ENCODE assay signal across 15 cellular contexts in the genomic region with DNA sequence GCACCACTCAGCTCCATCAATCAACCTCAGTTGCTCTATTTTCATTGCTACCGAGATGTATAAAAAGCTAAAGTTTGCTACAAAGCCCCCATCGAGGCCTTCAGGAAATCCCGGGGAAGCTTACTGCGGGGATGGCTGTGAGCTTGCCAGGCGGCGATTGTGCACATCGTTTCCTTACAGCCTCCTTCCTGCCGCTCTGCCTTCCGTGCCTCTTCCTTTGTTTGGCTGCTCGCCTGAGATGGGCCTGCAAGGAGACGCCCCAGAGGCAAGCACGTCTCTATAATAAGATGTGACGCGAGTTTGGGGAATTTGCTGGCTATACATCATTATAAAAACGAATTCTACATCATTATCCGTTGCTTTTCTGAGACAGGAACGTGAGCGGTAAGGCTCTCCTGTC. TPM values are rescaled to one million over a fixed set of nuclear protein-coding genes. Genes with fewer than 3 reads are reported as not detected.
"Had no signal": no experiment of that assay in that cellular context is flagged by ENCODE, and none has a peak within 500 bp of the region (broad histone marks: within the 10 kb centered on the region; RNA-seq: fewer than 3 reads in every experiment).

No MANE protein-coding gene starts in this region.

- H3K36me3 ChIP-seq: esophagus muscularis mucosa, suprapubic skin had no signal

- DNase-seq: activated CD4-positive, alpha-beta T cell treated with anti-CD3 and anti-CD28 coated beads, Interleukin-2, amount 50 U/mL, for 48 hours; activated CD8-positive, alpha-beta memory T cell treated with anti-CD3 and anti-CD28 coated beads, Interleukin-2, amount 10 ng/mL, durations not matched to agents 7 days and 5 days; activated naive CD4-positive, alpha-beta T cell treated with anti-CD3 and anti-CD28 coated beads, Interleukin-2, amount 10 ng/mL, durations not matched to agents 7 days and 5 days; activated T-cell treated with anti-CD3 and anti-CD28 coated beads, Interleukin-2, amount 50 U/mL, for 1 hour; mesendoderm; natural killer cell; psoas muscle; T-helper 1 cell; T1000; trophoblast cell had no signal

- H3K27ac ChIP-seq: esophagus muscularis mucosa, psoas muscle, suprapubic skin had no signal

- FAIRE-seq: endometrium had no signal

- ATAC-seq: activated CD8-positive, alpha-beta memory T cell treated with anti-CD3 and anti-CD28 coated beads, Interleukin-2, amount 10 ng/mL, durations not matched to agents 7 days and 5 days; natural killer cell; psoas muscle; sciatic nerve had no signal

- H3K9me3 ChIP-seq: esophagus muscularis mucosa, psoas muscle, suprapubic skin had no signal

- H3K4me3 ChIP-seq: esophagus muscularis mucosa, psoas muscle, suprapubic skin had no signal

- H3K4me1 ChIP-seq: psoas muscle had no signal

RNA-seq across cellular contexts. Expression of gene DHRS9, which starts 41.6 kb away (rescaled TPM):
- total RNA-seq: activated CD8-positive, alpha-beta memory T cell treated with anti-CD3 and anti-CD28 coated beads, Interleukin-2, amount 10 ng/mL, durations not matched to agents 7 days and 5 days; osteocyte had no signal
